22 cellular contexts compared by ENCODE assay signal in the genomic region with DNA sequence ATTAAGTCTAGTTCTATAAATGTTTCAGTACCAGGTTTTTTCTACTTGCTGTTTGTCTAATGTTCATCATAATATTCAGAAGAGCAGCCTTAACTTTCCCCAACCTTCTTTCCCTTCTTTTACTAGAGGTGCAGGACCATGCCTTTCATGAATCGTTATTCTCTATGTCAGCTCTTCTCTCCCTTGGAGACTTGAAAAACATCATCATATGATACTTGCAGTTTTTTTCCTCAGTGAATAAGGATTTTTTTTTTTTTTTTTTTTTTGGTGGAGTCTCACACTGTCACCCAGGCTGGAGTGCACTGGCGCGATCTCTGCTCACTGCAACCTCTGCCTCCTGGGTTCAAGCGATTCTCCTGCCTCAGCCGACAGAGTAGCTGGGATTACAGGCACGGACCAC. TPM values are rescaled to one million over a fixed set of nuclear protein-coding genes. Genes with fewer than 3 reads are reported as not detected.
A peak's percentile ranks its signal among the peaks of the same experiment; 100 is the strongest.
DNase-seq lines count a peak whose midpoint lies in the region; ATAC-seq and TF ChIP-seq lines count a peak whose summit lies in the region.
"Had no signal": no experiment of that assay in that cellular context is flagged by ENCODE, and none has a peak within 500 bp of the region (broad histone marks: within the 10 kb centered on the region; RNA-seq: fewer than 3 reads in every experiment).

No MANE protein-coding gene starts in this region.

- intact Hi-C loops in gastrocnemius medialis (cut with DNase I; ENCODE audit: low total_unique reads), result loop anchor here (10.0 kb wide), 2 partner anchors 270 to 380 kb away; a partner anchor contains a TSS

- H3K27ac ChIP-seq in coronary artery, result peak overlapping the region; percentile 71 to 80
- H3K27ac ChIP-seq in gastrocnemius medialis, result peak overlapping the region; percentile 11 to 89 (median 41)
- H3K27ac ChIP-seq: 22Rv1, prostate gland had no signal

- TF ChIP-seq CTCF in coronary artery (IDR thresholded peaks at IDR 0.05), result no peak
- TF ChIP-seq CTCF in gastrocnemius medialis (IDR thresholded peaks at IDR 0.05 in 4 of 5, conservative IDR thresholded peaks at IDR 0.05 in 1 of 5), result no peak

- ATAC-seq in gastrocnemius medialis, result no peak
- ATAC-seq: activated CD8-positive, alpha-beta T cell treated with anti-CD3 and anti-CD28 coated beads, Interleukin-2, amount 10 ng/mL, durations not matched to agents 7 days and 5 days; mucosa of descending colon; stimulated activated memory B cell treated with anti-CD40 and anti-IgM and Interleukin-4, amounts not matched to agents 10 μg/mL and 1 μg/mL and 100 μg/mL, for 72 hours had no signal

- no peaks in the 10 kb centered on the region for H3K9me3 ChIP-seq in gastrocnemius medialis
- H3K9me3 ChIP-seq: mucosa of descending colon, prostate gland, transverse colon had no signal

- no peaks in the 10 kb centered on the region for H3K27me3 ChIP-seq in gastrocnemius medialis
- H3K27me3 ChIP-seq: transverse colon had no signal

- H3K4me3 ChIP-seq in coronary artery, result no peak overlapping the region
- no peak overlapping the region for H3K4me3 ChIP-seq in gastrocnemius medialis
- H3K4me3 ChIP-seq: GM12878, K562, mucosa of descending colon, prostate gland, transverse colon had no signal

- DNase-seq in DMS 273 (lab: John Stamatoyannopoulos, UW; ENCODE audit: unreplicated experiment), result peak; percentile 11
- DNase-seq in DMS 273 treated with DMSO at 0.1 percent for 48 hours (lab: John Stamatoyannopoulos, UW), result no peak
- DNase-seq in NCI-H2171 treated with DMSO at 0.1 percent for 48 hours (lab: John Stamatoyannopoulos, UW), result peak; percentile 62
- DNase-seq in coronary artery (ENCODE audit: low spot score), result no peak
- DNase-seq in gastrocnemius medialis, result no peak
- no peak for DNase-seq in activated gamma-delta T cell (lab: John Stamatoyannopoulos, UW)
- DNase-seq in NCI-H2029 (lab: John Stamatoyannopoulos, UW), result no peak
- no peak for DNase-seq in inferior parietal cortex (ENCODE audit: extremely low spot score)
- DNase-seq: activated CD4-positive, alpha-beta T cell treated with anti-CD3 and anti-CD28 coated beads for 1 hour; activated CD8-positive, alpha-beta T cell treated with anti-CD3 and anti-CD28 coated beads, Interleukin-2, amount 10 ng/mL, durations not matched to agents 7 days and 5 days; COR-L47; DND-41; mucosa of descending colon; NCI-H748 treated with DMSO at 0.1 percent for 48 hours; small intestine; stimulated activated CD4-positive, alpha-beta T cell treated with anti-CD3 and anti-CD28 coated beads, Interleukin-2, amount 100 ng/mL, for 24 hours; transverse colon had no signal

- in situ Hi-C loops in gastrocnemius medialis (cut with MboI; ENCODE audit: low sequenced_read_pairs in 4 of 4), result loop anchor here in 2 of 4 donors (5.0 to 25.0 kb wide), 2 partner anchors 52 to 387 kb away; no protein-coding TSS in a partner anchor

- TF ChIP-seq POLR2A in gastrocnemius medialis (IDR thresholded peaks at IDR 0.05), result no peak

- H3K36me3 ChIP-seq in gastrocnemius medialis, result no peaks in the 10 kb centered on the region
- H3K36me3 ChIP-seq: prostate gland had no signal

- peaks cover 60% of the 10 kb centered on the region in 2 donors for H3K4me1 ChIP-seq in gastrocnemius medialis
- H3K4me1 ChIP-seq: prostate gland had no signal

RNA-seq across cellular contexts. Expression of a gene that starts 30.1 kb away (rescaled TPM):
- 10 to 100 TPM in 2 of 4 donors, 1 to 10 TPM in 2; 7.3 to 23.9 (median 10.0) TPM for total RNA-seq in gastrocnemius medialis

Comparison
In these comparisons a context has a peak if more than half of its experiments do, and no peak if none do; other contexts are left out.
1. DNase-seq: peak in DMS 273 (single experiment) and NCI-H2171 treated with DMSO at 0.1 percent for 48 hours (single experiment); none in DMS 273 treated with DMSO at 0.1 percent for 48 hours (single experiment), coronary artery (single experiment), gastrocnemius medialis (0 of 2), activated gamma-delta T cell (single experiment), NCI-H2029 (single experiment) and inferior parietal cortex (single experiment).